40 cellular contexts compared by ENCODE assay signal in the genomic region with DNA sequence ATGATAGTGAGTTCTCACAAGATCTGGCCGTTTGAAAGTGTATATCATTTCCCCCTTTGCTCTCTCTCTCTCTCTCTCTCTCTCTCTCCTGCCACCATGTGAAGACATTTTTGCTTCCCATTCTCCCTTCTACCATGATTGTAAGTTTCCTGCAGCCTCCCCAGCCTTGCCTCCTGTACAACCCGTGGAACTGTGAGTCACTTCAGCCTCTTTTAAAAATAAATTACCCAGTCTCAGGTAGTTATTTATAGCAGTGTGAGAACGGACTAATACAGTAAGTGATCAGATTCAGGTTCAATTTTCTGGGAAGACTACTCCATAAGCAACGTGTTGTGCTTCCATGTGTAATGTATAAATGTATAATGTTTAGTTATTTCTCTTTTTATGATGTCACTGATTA. TPM values are rescaled to one million over a fixed set of nuclear protein-coding genes. Genes with fewer than 3 reads are reported as not detected.
"Had no signal": no experiment of that assay in that cellular context is flagged by ENCODE, and none has a peak within 500 bp of the region (broad histone marks: within the 10 kb centered on the region; RNA-seq: fewer than 3 reads in every experiment).

No MANE protein-coding gene starts in this region.

- H3K4me3 ChIP-seq: adrenal gland, ascending aorta, body of pancreas, breast epithelium, cardiac muscle cell had no signal

- H3K27me3 Mint-ChIP-seq: activated naive CD4-positive, alpha-beta T cell treated with anti-CD3 and anti-CD28 coated beads, Interleukin-2, amount 10 ng/mL, durations not matched to agents 7 days and 5 days; activated naive CD4-positive, alpha-beta T cell treated with anti-CD3 and anti-CD28 coated beads, Interleukin-2, amount 50 U/mL, for 24 hours; activated naive CD8-positive, alpha-beta T cell; activated naive CD8-positive, alpha-beta T cell treated with anti-CD3 and anti-CD28 coated beads for 36 hours; activated naive CD8-positive, alpha-beta T cell treated with anti-CD3 and anti-CD28 coated beads, Interleukin-2, amount 10 ng/mL, durations not matched to agents 7 days and 5 days; activated naive CD8-positive, alpha-beta T cell treated with anti-CD3 and anti-CD28 coated beads, Interleukin-2, amount 50 U/mL, for 24 hours; activated T-cell treated with anti-CD3 and anti-CD28 coated beads, Interleukin-2, amount 50 U/mL, for 24 hours; activated T-helper 17 cell treated with anti-CD3 and anti-CD28 coated beads, Interleukin-2, amount 50 U/mL, for 72 hours; central memory CD8-positive, alpha-beta T cell had no signal

- H3K4me3 Mint-ChIP-seq: activated naive CD4-positive, alpha-beta T cell treated with anti-CD3 and anti-CD28 coated beads for 36 hours; activated naive CD4-positive, alpha-beta T cell treated with anti-CD3 and anti-CD28 coated beads, Interleukin-2, amount 10 ng/mL, durations not matched to agents 7 days and 5 days; activated naive CD4-positive, alpha-beta T cell treated with anti-CD3 and anti-CD28 coated beads, Interleukin-2, amount 50 U/mL, for 24 hours; activated naive CD8-positive, alpha-beta T cell; activated naive CD8-positive, alpha-beta T cell treated with anti-CD3 and anti-CD28 coated beads for 36 hours; activated naive CD8-positive, alpha-beta T cell treated with anti-CD3 and anti-CD28 coated beads, Interleukin-2, amount 10 ng/mL, durations not matched to agents 7 days and 5 days; activated naive CD8-positive, alpha-beta T cell treated with anti-CD3 and anti-CD28 coated beads, Interleukin-2, amount 50 U/mL, for 24 hours; activated T-cell treated with anti-CD3 and anti-CD28 coated beads, Interleukin-2, amount 50 U/mL, for 24 hours; activated T-cell treated with anti-CD3 and anti-CD28 coated beads, Interleukin-2, amount 50 U/mL, for 4 hours; activated T-cell treated with anti-CD3 and anti-CD28 coated beads, Interleukin-2, amount 50 U/mL, for 72 hours; activated T-helper 1 cell treated with anti-CD3 and anti-CD28 coated beads, Interleukin-12 subunit alpha, Interleukin-12 subunit beta, Interleukin-2, Interleukin-4 antibody, amounts not matched to agents 30 ng/mL and 10 ng/mL and 1 ng/mL, durations not matched to agents 14 hours and 24 hours and 36 hours; activated T-helper 17 cell treated with anti-CD3 and anti-CD28 coated beads, Interleukin-2, amount 50 U/mL, for 72 hours; brain; central memory CD8-positive, alpha-beta T cell had no signal

- H3K9me3 Mint-ChIP-seq: activated T-cell treated with anti-CD3 and anti-CD28 coated beads, Interleukin-2, amount 50 U/mL, for 4 hours; activated T-helper 1 cell treated with anti-CD3 and anti-CD28 coated beads, Interleukin-12 subunit alpha, Interleukin-12 subunit beta, Interleukin-2, Interleukin-4 antibody, amounts not matched to agents 30 ng/mL and 10 ng/mL and 1 ng/mL, durations not matched to agents 14 hours and 24 hours and 36 hours had no signal

- H3K4me1 Mint-ChIP-seq: activated naive CD4-positive, alpha-beta T cell treated with anti-CD3 and anti-CD28 coated beads, Interleukin-2, amount 10 ng/mL, durations not matched to agents 7 days and 5 days; activated naive CD4-positive, alpha-beta T cell treated with anti-CD3 and anti-CD28 coated beads, Interleukin-2, amount 50 U/mL, for 24 hours; activated naive CD8-positive, alpha-beta T cell treated with anti-CD3 and anti-CD28 coated beads for 36 hours; activated naive CD8-positive, alpha-beta T cell treated with anti-CD3 and anti-CD28 coated beads, Interleukin-2, amount 10 ng/mL, durations not matched to agents 7 days and 5 days; activated naive CD8-positive, alpha-beta T cell treated with anti-CD3 and anti-CD28 coated beads, Interleukin-2, amount 50 U/mL, for 24 hours; activated T-helper 17 cell treated with anti-CD3 and anti-CD28 coated beads, Interleukin-2, amount 50 U/mL, for 72 hours; brain; central memory CD8-positive, alpha-beta T cell had no signal

- H3K9me3 ChIP-seq: adrenal gland, ascending aorta, body of pancreas, breast epithelium had no signal

- H3K4me1 ChIP-seq: adrenal gland, ascending aorta, body of pancreas, breast epithelium had no signal

- ATAC-seq: activated naive CD4-positive, alpha-beta T cell treated with anti-CD3 and anti-CD28 coated beads, Interleukin-2, amount 50 U/mL, for 72 hours; activated naive CD8-positive, alpha-beta T cell treated with anti-CD3 and anti-CD28 coated beads, Interleukin-2, amount 50 U/mL, for 24 hours; activated T-cell treated with anti-CD3 and anti-CD28 coated beads, Interleukin-2, amount 50 U/mL, for 4 hours; activated T-cell treated with anti-CD3 and anti-CD28 coated beads, Interleukin-2, amount 50 U/mL, for 72 hours; activated T-helper 17 cell treated with anti-CD3 and anti-CD28 coated beads, Interleukin-2, amount 50 U/mL, for 72 hours; body of pancreas had no signal

- H3K36me3 ChIP-seq: adrenal gland, ascending aorta, brain microvascular endothelial cell, breast epithelium, cardiac muscle cell had no signal

- DNase-seq: activated effector memory CD4-positive, alpha-beta T cell treated with anti-CD3 and anti-CD28 coated beads, Interleukin-2, amount 50 U/mL, for 16 hours; activated effector memory CD4-positive, alpha-beta T cell treated with Interleukin-2 at 50 U/mL for 16 hours; activated gamma-delta T cell; activated gamma-delta T cell treated with Interleukin-2 at 50 U/mL for 16 hours; activated naive CD4-positive, alpha-beta T cell; activated naive CD4-positive, alpha-beta T cell treated with anti-CD3 and anti-CD28 coated beads for 36 hours; activated naive CD4-positive, alpha-beta T cell treated with anti-CD3 and anti-CD28 coated beads, Interleukin-2, amount 10 ng/mL, durations not matched to agents 7 days and 5 days; activated naive CD4-positive, alpha-beta T cell treated with anti-CD3 and anti-CD28 coated beads, Interleukin-2, amount 50 U/mL, for 16 hours; activated naive CD4-positive, alpha-beta T cell treated with Interleukin-2 at 50 U/mL for 16 hours; activated naive CD8-positive, alpha-beta T cell treated with anti-CD3 and anti-CD28 coated beads for 36 hours; activated naive CD8-positive, alpha-beta T cell treated with anti-CD3 and anti-CD28 coated beads, Interleukin-2, amount 10 ng/mL, durations not matched to agents 7 days and 5 days; activated naive CD8-positive, alpha-beta T cell treated with anti-CD3 and anti-CD28 coated beads, Interleukin-2, amount 50 U/mL, for 24 hours; activated T-cell treated with anti-CD3 and anti-CD28 coated beads, Interleukin-2, amount 50 U/mL, for 24 hours; activated T-cell treated with anti-CD3 and anti-CD28 coated beads, Interleukin-2, amount 50 U/mL, for 4 hours; activated T-cell treated with anti-CD3 and anti-CD28 coated beads, Interleukin-2, amount 50 U/mL, for 48 hours; activated T-cell treated with anti-CD3 and anti-CD28 coated beads, Interleukin-2, amount 50 U/mL, for 72 hours; adrenal gland; amniotic stem cell; amygdala; aorta; body of pancreas; brain microvascular endothelial cell; caudate nucleus; central memory CD4-positive, alpha-beta T cell; cerebellar nuclear complex had no signal

- H3K36me3 Mint-ChIP-seq: activated naive CD4-positive, alpha-beta T cell treated with anti-CD3 and anti-CD28 coated beads, Interleukin-2, amount 10 ng/mL, durations not matched to agents 7 days and 5 days; activated naive CD4-positive, alpha-beta T cell treated with anti-CD3 and anti-CD28 coated beads, Interleukin-2, amount 50 U/mL, for 24 hours; activated naive CD4-positive, alpha-beta T cell treated with anti-CD3 and anti-CD28 coated beads, Interleukin-2, amount 50 U/mL, for 72 hours; activated naive CD8-positive, alpha-beta T cell; activated naive CD8-positive, alpha-beta T cell treated with anti-CD3 and anti-CD28 coated beads for 36 hours; activated naive CD8-positive, alpha-beta T cell treated with anti-CD3 and anti-CD28 coated beads, Interleukin-2, amount 10 ng/mL, durations not matched to agents 7 days and 5 days had no signal

- FAIRE-seq: astrocyte, bronchial epithelial cell, colon had no signal

- H3K27ac ChIP-seq: adrenal gland, ascending aorta, body of pancreas, brain microvascular endothelial cell, breast epithelium, cardiac muscle cell had no signal

- H3K27ac Mint-ChIP-seq: activated naive CD4-positive, alpha-beta T cell treated with anti-CD3 and anti-CD28 coated beads for 36 hours; activated naive CD4-positive, alpha-beta T cell treated with anti-CD3 and anti-CD28 coated beads, Interleukin-2, amount 10 ng/mL, durations not matched to agents 7 days and 5 days; activated naive CD4-positive, alpha-beta T cell treated with anti-CD3 and anti-CD28 coated beads, Interleukin-2, amount 50 U/mL, for 24 hours; activated naive CD4-positive, alpha-beta T cell treated with anti-CD3 and anti-CD28 coated beads, Interleukin-2, amount 50 U/mL, for 72 hours; activated naive CD8-positive, alpha-beta T cell; activated naive CD8-positive, alpha-beta T cell treated with anti-CD3 and anti-CD28 coated beads for 36 hours; activated naive CD8-positive, alpha-beta T cell treated with anti-CD3 and anti-CD28 coated beads, Interleukin-2, amount 10 ng/mL, durations not matched to agents 7 days and 5 days; activated naive CD8-positive, alpha-beta T cell treated with anti-CD3 and anti-CD28 coated beads, Interleukin-2, amount 50 U/mL, for 24 hours; activated T-cell treated with anti-CD3 and anti-CD28 coated beads, Interleukin-2, amount 50 U/mL, for 24 hours; activated T-cell treated with anti-CD3 and anti-CD28 coated beads, Interleukin-2, amount 50 U/mL, for 72 hours; activated T-helper 1 cell treated with anti-CD3 and anti-CD28 coated beads, Interleukin-12 subunit alpha, Interleukin-12 subunit beta, Interleukin-2, Interleukin-4 antibody, amounts not matched to agents 30 ng/mL and 10 ng/mL and 1 ng/mL, durations not matched to agents 14 hours and 24 hours and 36 hours; activated T-helper 17 cell treated with anti-CD3 and anti-CD28 coated beads, Interleukin-2, amount 50 U/mL, for 72 hours; activated T-helper 2 cell treated with anti-CD3 and anti-CD28 coated beads, Interferon-gamma antibody, Interleukin-2, Interleukin-4, amounts not matched to agents 10 μg/mL and 5 μg/mL and 100 μg/mL, durations not matched to agents 14 hours and 24 hours and 36 hours; brain had no signal

- H3K27me3 ChIP-seq: adrenal gland, ascending aorta, body of pancreas, brain microvascular endothelial cell, breast epithelium, cardiac muscle cell had no signal

RNA-seq across cellular contexts. Expression of a gene that starts 29.2 kb away (rescaled TPM):
- total RNA-seq: activated naive CD4-positive, alpha-beta T cell treated with anti-CD3 and anti-CD28 coated beads for 36 hours; activated naive CD4-positive, alpha-beta T cell treated with anti-CD3 and anti-CD28 coated beads, Interleukin-2, amount 50 U/mL, for 72 hours; activated naive CD8-positive, alpha-beta T cell treated with anti-CD3 and anti-CD28 coated beads for 36 hours; activated naive CD8-positive, alpha-beta T cell treated with anti-CD3 and anti-CD28 coated beads, Interleukin-2, amount 10 ng/mL, durations not matched to agents 7 days and 5 days; activated T-cell treated with anti-CD3 and anti-CD28 coated beads, Interleukin-2, amount 50 U/mL, for 4 hours; activated T-cell treated with anti-CD3 and anti-CD28 coated beads, Interleukin-2, amount 50 U/mL, for 72 hours; activated T-helper 1 cell treated with anti-CD3 and anti-CD28 coated beads, Interleukin-12 subunit alpha, Interleukin-12 subunit beta, Interleukin-2, Interleukin-4 antibody, amounts not matched to agents 30 ng/mL and 10 ng/mL and 1 ng/mL, durations not matched to agents 14 hours and 24 hours and 36 hours; activated T-helper 17 cell treated with anti-CD3 and anti-CD28 coated beads, Interleukin-2, amount 50 U/mL, for 72 hours; activated T-helper 2 cell treated with anti-CD3 and anti-CD28 coated beads, Interferon-gamma antibody, Interleukin-2, Interleukin-4, amounts not matched to agents 10 μg/mL and 5 μg/mL and 100 μg/mL, durations not matched to agents 14 hours and 24 hours and 36 hours; ascending aorta; chondrocyte had no signal
